In genomic region chr9:136992819-136993369, GRCh38 we compare ENCODE assay signal across 1 cellular context.
A peak's percentile ranks its signal among the peaks of the same experiment; 100 is the strongest.
TF ChIP-seq lines count a peak whose summit lies in the region.

No MANE protein-coding gene starts in this region.

TF ChIP-seq in H1, 55 proteins besides CTCF, POLR2A, EP300 and RAD21:
- TF ChIP-seq CREB1 (IDR thresholded peaks at IDR 0.05) (0 out of 2 replicates have a peak, but pooled peaks have one; percentile 0), PHF8 (conservative IDR thresholded peaks at IDR 0.05; ENCODE audit: low read depth, low read length) (no peak)
